In the genomic region with DNA sequence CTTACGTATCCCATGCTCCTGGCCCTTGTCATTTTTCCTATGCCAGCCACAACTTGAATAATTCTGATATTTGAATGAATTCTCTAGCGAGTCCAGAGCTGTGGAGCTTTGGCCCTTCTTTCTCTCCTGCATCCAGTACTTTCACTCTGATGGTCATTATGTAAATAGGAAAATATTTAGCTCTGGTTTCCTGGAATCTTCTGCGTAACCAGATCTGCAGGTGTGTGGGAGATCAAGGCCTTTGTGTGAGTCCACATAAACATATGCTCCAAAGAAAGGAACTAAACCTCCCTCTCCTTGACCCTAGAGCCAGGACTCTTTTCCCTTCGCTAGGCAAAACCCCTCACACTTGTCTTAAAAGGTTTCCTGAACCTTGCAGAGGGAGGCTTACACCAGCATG, we compare ENCODE assay signal across 2 cellular contexts.
TF ChIP-seq lines count a peak whose summit lies in the region.

No MANE protein-coding gene starts in this region.

TF ChIP-seq in IMR-90, 13 proteins besides CTCF, POLR2A, EP300 and RAD21 (continued from another document):
- TF ChIP-seq, protein P1, sequence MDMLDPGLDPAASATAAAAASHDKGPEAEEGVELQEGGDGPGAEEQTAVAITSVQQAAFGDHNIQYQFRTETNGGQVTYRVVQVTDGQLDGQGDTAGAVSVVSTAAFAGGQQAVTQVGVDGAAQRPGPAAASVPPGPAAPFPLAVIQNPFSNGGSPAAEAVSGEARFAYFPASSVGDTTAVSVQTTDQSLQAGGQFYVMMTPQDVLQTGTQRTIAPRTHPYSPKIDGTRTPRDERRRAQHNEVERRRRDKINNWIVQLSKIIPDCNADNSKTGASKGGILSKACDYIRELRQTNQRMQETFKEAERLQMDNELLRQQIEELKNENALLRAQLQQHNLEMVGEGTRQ (IDR thresholded peaks at IDR 0.05; ENCODE audit: low read depth, low read length), result no peak
- TF ChIP-seq MAFK (IDR thresholded peaks at IDR 0.05; ENCODE audit: low read depth, low read length) (no peak), MXI1 (IDR thresholded peaks at IDR 0.05; ENCODE audit: borderline replicate concordance, low read depth, low read length) (no peak), NFE2L2 (IDR thresholded peaks at IDR 0.05; ENCODE audit: low read depth, low read length) (no peak), SMC3 (IDR thresholded peaks at IDR 0.05; ENCODE audit: low read depth, low read length) (no peak), RCOR1 (IDR thresholded peaks at IDR 0.05; ENCODE audit: insufficient replicate concordance, low read length) (no peak), RFX5 (IDR thresholded peaks at IDR 0.05; ENCODE audit: low read depth, low read length) (no peak), CHD1 (IDR thresholded peaks at IDR 0.05; ENCODE audit: low read depth, low read length) (no peak), FOS (IDR thresholded peaks at IDR 0.05; ENCODE audit: low read depth, low read length) (no peak), MAZ (IDR thresholded peaks at IDR 0.05; ENCODE audit: borderline replicate concordance, low read depth, low read length) (no peak)

TF ChIP-seq in K562, 482 proteins besides CTCF, POLR2A, EP300 and RAD21:
- TF ChIP-seq, protein P2, sequence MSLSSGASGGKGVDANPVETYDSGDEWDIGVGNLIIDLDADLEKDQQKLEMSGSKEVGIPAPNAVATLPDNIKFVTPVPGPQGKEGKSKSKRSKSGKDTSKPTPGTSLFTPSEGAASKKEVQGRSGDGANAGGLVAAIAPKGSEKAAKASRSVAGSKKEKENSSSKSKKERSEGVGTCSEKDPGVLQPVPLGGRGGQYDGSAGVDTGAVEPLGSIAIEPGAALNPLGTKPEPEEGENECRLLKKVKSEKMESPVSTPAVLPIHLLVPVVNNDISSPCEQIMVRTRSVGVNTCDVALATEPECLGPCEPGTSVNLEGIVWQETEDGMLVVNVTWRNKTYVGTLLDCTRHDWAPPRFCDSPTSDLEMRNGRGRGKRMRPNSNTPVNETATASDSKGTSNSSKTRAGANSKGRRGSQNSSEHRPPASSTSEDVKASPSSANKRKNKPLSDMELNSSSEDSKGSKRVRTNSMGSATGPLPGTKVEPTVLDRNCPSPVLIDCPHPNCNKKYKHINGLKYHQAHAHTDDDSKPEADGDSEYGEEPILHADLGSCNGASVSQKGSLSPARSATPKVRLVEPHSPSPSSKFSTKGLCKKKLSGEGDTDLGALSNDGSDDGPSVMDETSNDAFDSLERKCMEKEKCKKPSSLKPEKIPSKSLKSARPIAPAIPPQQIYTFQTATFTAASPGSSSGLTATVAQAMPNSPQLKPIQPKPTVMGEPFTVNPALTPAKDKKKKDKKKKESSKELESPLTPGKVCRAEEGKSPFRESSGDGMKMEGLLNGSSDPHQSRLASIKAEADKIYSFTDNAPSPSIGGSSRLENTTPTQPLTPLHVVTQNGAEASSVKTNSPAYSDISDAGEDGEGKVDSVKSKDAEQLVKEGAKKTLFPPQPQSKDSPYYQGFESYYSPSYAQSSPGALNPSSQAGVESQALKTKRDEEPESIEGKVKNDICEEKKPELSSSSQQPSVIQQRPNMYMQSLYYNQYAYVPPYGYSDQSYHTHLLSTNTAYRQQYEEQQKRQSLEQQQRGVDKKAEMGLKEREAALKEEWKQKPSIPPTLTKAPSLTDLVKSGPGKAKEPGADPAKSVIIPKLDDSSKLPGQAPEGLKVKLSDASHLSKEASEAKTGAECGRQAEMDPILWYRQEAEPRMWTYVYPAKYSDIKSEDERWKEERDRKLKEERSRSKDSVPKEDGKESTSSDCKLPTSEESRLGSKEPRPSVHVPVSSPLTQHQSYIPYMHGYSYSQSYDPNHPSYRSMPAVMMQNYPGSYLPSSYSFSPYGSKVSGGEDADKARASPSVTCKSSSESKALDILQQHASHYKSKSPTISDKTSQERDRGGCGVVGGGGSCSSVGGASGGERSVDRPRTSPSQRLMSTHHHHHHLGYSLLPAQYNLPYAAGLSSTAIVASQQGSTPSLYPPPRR (CRISPR knock-in tag; IDR thresholded peaks at IDR 0.05; ENCODE audit: borderline replicate concordance), result no peak
- TF ChIP-seq, protein P3, sequence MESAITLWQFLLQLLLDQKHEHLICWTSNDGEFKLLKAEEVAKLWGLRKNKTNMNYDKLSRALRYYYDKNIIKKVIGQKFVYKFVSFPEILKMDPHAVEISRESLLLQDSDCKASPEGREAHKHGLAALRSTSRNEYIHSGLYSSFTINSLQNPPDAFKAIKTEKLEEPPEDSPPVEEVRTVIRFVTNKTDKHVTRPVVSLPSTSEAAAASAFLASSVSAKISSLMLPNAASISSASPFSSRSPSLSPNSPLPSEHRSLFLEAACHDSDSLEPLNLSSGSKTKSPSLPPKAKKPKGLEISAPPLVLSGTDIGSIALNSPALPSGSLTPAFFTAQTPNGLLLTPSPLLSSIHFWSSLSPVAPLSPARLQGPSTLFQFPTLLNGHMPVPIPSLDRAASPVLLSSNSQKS (CRISPR knock-in tag; IDR thresholded peaks at IDR 0.05), result no peak
- TF ChIP-seq FOXA1 (IDR thresholded peaks at IDR 0.05; ENCODE audit: borderline replicate concordance) (no peak), POLR3A (IDR thresholded peaks at IDR 0.05; ENCODE audit: borderline replicate concordance, extremely low read depth, insufficient read depth, insufficient read length) (no peak), EP400 (IDR thresholded peaks at IDR 0.05) (no peak), PHF20 (IDR thresholded peaks at IDR 0.05; ENCODE audit: partially characterized antibody) (no peak), ZNF778 (CRISPR knock-in tag; IDR thresholded peaks at IDR 0.05) (no peak), PHF8 (IDR thresholded peaks at IDR 0.05; ENCODE audit: borderline replicate concordance, low read length) (no peak), MEF2A (IDR thresholded peaks at IDR 0.05; ENCODE audit: control insufficient read depth, low read depth, low read length) (no peak), SMARCE1 (IDR thresholded peaks at IDR 0.05) (no peak), KDM1A (IDR thresholded peaks at IDR 0.05) (no peak), HDAC2 (IDR thresholded peaks at IDR 0.05) (no peak), ZNF263 (CRISPR knock-in tag; IDR thresholded peaks at IDR 0.05; ENCODE audit: borderline replicate concordance) (no peak), NCOA6 (IDR thresholded peaks at IDR 0.05) (no peak), HDAC6 (IDR thresholded peaks at IDR 0.05; ENCODE audit: low read depth, low read length) (no peak), ERF (CRISPR knock-in tag; IDR thresholded peaks at IDR 0.05) (no peak)
- TF ChIP-seq, protein P4, sequence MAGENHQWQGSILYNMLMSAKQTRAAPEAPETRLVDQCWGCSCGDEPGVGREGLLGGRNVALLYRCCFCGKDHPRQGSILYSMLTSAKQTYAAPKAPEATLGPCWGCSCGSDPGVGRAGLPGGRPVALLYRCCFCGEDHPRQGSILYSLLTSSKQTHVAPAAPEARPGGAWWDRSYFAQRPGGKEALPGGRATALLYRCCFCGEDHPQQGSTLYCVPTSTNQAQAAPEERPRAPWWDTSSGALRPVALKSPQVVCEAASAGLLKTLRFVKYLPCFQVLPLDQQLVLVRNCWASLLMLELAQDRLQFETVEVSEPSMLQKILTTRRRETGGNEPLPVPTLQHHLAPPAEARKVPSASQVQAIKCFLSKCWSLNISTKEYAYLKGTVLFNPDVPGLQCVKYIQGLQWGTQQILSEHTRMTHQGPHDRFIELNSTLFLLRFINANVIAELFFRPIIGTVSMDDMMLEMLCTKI (IDR thresholded peaks at IDR 0.05; ENCODE audit: partially characterized antibody), result no peak
- TF ChIP-seq, protein P5, sequence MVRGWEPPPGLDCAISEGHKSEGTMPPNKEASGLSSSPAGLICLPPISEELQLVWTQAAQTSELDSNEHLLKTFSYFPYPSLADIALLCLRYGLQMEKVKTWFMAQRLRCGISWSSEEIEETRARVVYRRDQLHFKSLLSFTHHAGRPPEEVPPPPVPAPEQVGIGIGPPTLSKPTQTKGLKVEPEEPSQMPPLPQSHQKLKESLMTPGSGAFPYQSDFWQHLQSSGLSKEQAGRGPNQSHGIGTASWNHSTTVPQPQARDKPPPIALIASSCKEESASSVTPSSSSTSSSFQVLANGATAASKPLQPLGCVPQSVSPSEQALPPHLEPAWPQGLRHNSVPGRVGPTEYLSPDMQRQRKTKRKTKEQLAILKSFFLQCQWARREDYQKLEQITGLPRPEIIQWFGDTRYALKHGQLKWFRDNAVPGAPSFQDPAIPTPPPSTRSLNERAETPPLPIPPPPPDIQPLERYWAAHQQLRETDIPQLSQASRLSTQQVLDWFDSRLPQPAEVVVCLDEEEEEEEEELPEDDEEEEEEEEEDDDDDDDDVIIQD (CRISPR knock-in tag; IDR thresholded peaks at IDR 0.05), result no peak
